In genomic region chr3:39272191-39272590, GRCh38 we compare ENCODE assay signal across 32 cellular contexts. TPM values are rescaled to one million over a fixed set of nuclear protein-coding genes. Genes with fewer than 3 reads are reported as not detected.
DNase-seq lines count a peak whose midpoint lies in the region; ATAC-seq and TF ChIP-seq lines count a peak whose summit lies in the region.
"Had no signal": no experiment of that assay in that cellular context is flagged by ENCODE, and none has a peak within 500 bp of the region (broad histone marks: within the 10 kb centered on the region; RNA-seq: fewer than 3 reads in every experiment).

No MANE protein-coding gene starts in this region.

- peak overlapping the region; percentile 94 to 100 (median 98) for H3K27ac Mint-ChIP-seq in immature natural killer cell
- H3K27ac Mint-ChIP-seq in stimulated activated naive B cell treated with anti-CD40 and anti-IgM and Interleukin-4, amounts not matched to agents 10 μg/mL and 1 μg/mL and 100 μg/mL, for 72 hours: no peak overlapping the region
- H3K27ac Mint-ChIP-seq in activated CD4-positive, alpha-beta memory T cell treated with anti-CD3 and anti-CD28 coated beads, Interleukin-2, amount 10 ng/mL, durations not matched to agents 7 days and 5 days: no peak overlapping the region
- H3K27ac Mint-ChIP-seq: activated CD4-positive, alpha-beta memory T cell treated with anti-CD3 and anti-CD28 coated beads for 36 hours; activated naive CD4-positive, alpha-beta T cell treated with anti-CD3 and anti-CD28 coated beads, Interleukin-2, amount 50 U/mL, for 72 hours; CD4-positive, CD25-positive, alpha-beta regulatory T cell; nephron had no signal

- H2BK15ac ChIP-seq in mesendoderm (replicated peaks; ENCODE audit: low read depth): no peak overlapping the region

- H3K36me3 ChIP-seq in OCI-LY3 (replicated peaks; ENCODE audit: low read depth, low read length): no peaks in the 10 kb centered on the region
- H3K36me3 ChIP-seq in mesendoderm (ENCODE audit: control insufficient read depth, insufficient read depth, low read length): no peaks in the 10 kb centered on the region
- H3K36me3 ChIP-seq: esophagus muscularis mucosa, gastrocnemius medialis, tibial artery, WERI-Rb-1 had no signal

- H3K79me2 ChIP-seq in OCI-LY3 (ENCODE audit: low read length) (no peaks in the 10 kb centered on the region), mesendoderm (ENCODE audit: control insufficient read depth, insufficient read depth, low read length) (no peaks in the 10 kb centered on the region)

- H4K20me1 ChIP-seq in OCI-LY3 (ENCODE audit: insufficient read depth, low read length): no peaks in the 10 kb centered on the region

- peak overlapping the region; percentile 82 to 99 (median 97) for H3K4me3 Mint-ChIP-seq in immature natural killer cell
- H3K4me3 Mint-ChIP-seq in stimulated activated naive B cell treated with anti-CD40 and anti-IgM and Interleukin-4, amounts not matched to agents 10 μg/mL and 1 μg/mL and 100 μg/mL, for 72 hours: no peak overlapping the region
- H3K4me3 Mint-ChIP-seq in activated CD4-positive, alpha-beta memory T cell treated with anti-CD3 and anti-CD28 coated beads, Interleukin-2, amount 10 ng/mL, durations not matched to agents 7 days and 5 days: no peak overlapping the region
- H3K4me3 Mint-ChIP-seq: activated CD4-positive, alpha-beta memory T cell treated with anti-CD3 and anti-CD28 coated beads for 36 hours; CD4-positive, CD25-positive, alpha-beta regulatory T cell; nephron; T-cell had no signal

- H2AFZ ChIP-seq in OCI-LY3 (ENCODE audit: low read depth, low read length): no peak overlapping the region

- H3K4ac ChIP-seq in mesendoderm (ENCODE audit: low read depth, low read length): no peak overlapping the region

- H3K23ac ChIP-seq in mesendoderm (ENCODE audit: low read length): no peak overlapping the region

- intact Hi-C loops in Right ventricle myocardium superior (cut with DNase I) (no loop called here), right cardiac atrium (cut with DNase I) (no loop called here)

- H3K9me3 ChIP-seq in right cardiac atrium (ENCODE audit: control insufficient read depth, low read length): no peaks in the 10 kb centered on the region
- H3K9me3 ChIP-seq in OCI-LY3 (ENCODE audit: insufficient read depth, low read length): no peaks in the 10 kb centered on the region
- H3K9me3 ChIP-seq: esophagus muscularis mucosa, gastrocnemius medialis, tibial artery had no signal

- ATAC-seq in Right ventricle myocardium superior (ENCODE audit: poor library complexity) (peak; percentile 48), right cardiac atrium (no peak)
- peak; percentile 53 to 57 for ATAC-seq in stimulated activated naive B cell treated with anti-CD40 and anti-IgM and Interleukin-4, amounts not matched to agents 10 μg/mL and 1 μg/mL and 100 μg/mL, for 72 hours (replicated peaks)
- ATAC-seq: activated naive CD4-positive, alpha-beta T cell treated with anti-CD3 and anti-CD28 coated beads, Interleukin-2, amount 50 U/mL, for 72 hours; T-cell had no signal

- H3K4me1 ChIP-seq in right cardiac atrium (ENCODE audit: control insufficient read depth, insufficient read depth, low read length): no peaks in the 10 kb centered on the region
- H3K4me1 ChIP-seq in OCI-LY3 (ENCODE audit: low read length): peaks cover 18% of the 10 kb centered on the region
- no peaks in the 10 kb centered on the region for H3K4me1 ChIP-seq in mesendoderm (ENCODE audit: control insufficient read depth, low read depth, low read length)
- H3K4me1 ChIP-seq: esophagus muscularis mucosa had no signal

- peaks cover 5 to 17% (median 15%) of the 10 kb centered on the region in 3 donors for H3K27me3 Mint-ChIP-seq in immature natural killer cell (ENCODE audit: low read depth in 3 of 3)
- H3K27me3 Mint-ChIP-seq in stimulated activated naive B cell treated with anti-CD40 and anti-IgM and Interleukin-4, amounts not matched to agents 10 μg/mL and 1 μg/mL and 100 μg/mL, for 72 hours: no peaks in the 10 kb centered on the region
- peaks cover 11% of the 10 kb centered on the region for H3K27me3 Mint-ChIP-seq in activated CD4-positive, alpha-beta memory T cell treated with anti-CD3 and anti-CD28 coated beads, Interleukin-2, amount 10 ng/mL, durations not matched to agents 7 days and 5 days
- H3K27me3 Mint-ChIP-seq: activated CD4-positive, alpha-beta memory T cell treated with anti-CD3 and anti-CD28 coated beads for 36 hours; CD4-positive, CD25-positive, alpha-beta regulatory T cell; T-cell had no signal

- H3K27ac ChIP-seq in right cardiac atrium (ENCODE audit: low read length): no peak overlapping the region
- no peak overlapping the region for H3K27ac ChIP-seq in OCI-LY3 (ENCODE audit: low read length)
- no peak overlapping the region for H3K27ac ChIP-seq in mesendoderm (ENCODE audit: low read depth, low read length)
- H3K27ac ChIP-seq: esophagus muscularis mucosa, gastrocnemius medialis, tibial artery, WERI-Rb-1 had no signal

- no peaks in the 10 kb centered on the region for H3K79me1 ChIP-seq in mesendoderm (ENCODE audit: low read length)

- H2BK5ac ChIP-seq in mesendoderm (ENCODE audit: low read length): no peak overlapping the region

- H3K9me3 Mint-ChIP-seq in immature natural killer cell: no peaks in the 10 kb centered on the region
- no peaks in the 10 kb centered on the region for H3K9me3 Mint-ChIP-seq in stimulated activated naive B cell treated with anti-CD40 and anti-IgM and Interleukin-4, amounts not matched to agents 10 μg/mL and 1 μg/mL and 100 μg/mL, for 72 hours
- no peaks in the 10 kb centered on the region for H3K9me3 Mint-ChIP-seq in activated CD4-positive, alpha-beta memory T cell treated with anti-CD3 and anti-CD28 coated beads, Interleukin-2, amount 10 ng/mL, durations not matched to agents 7 days and 5 days
- H3K9me3 Mint-ChIP-seq: activated CD4-positive, alpha-beta memory T cell treated with anti-CD3 and anti-CD28 coated beads for 36 hours; CD4-positive, CD25-positive, alpha-beta regulatory T cell; nephron; T-cell had no signal

- H3K4me2 ChIP-seq in OCI-LY3 (ENCODE audit: low read length) (peak overlapping the region; percentile 2; the same call in 1 of the 2 replicates), mesendoderm (ENCODE audit: low read length) (no peak overlapping the region)

- no peak overlapping the region for H2AK5ac ChIP-seq in mesendoderm (ENCODE audit: low read length)

- CTCF ChIA-PET in activated CD4-positive, alpha-beta memory T cell treated with anti-CD3 and anti-CD28 coated beads, Interleukin-2, amount 10 ng/mL, durations not matched to agents 7 days and 5 days (lab: Charles Lee): interaction anchor here (1.1 to 16.9 kb wide), 3 partner anchors 8 to 59 kb away, joined by 3 to 230 read pairs (median 5); partner anchors contain the start of gene CX3CR1

- no peak overlapping the region for H4K8ac ChIP-seq in mesendoderm (ENCODE audit: low read depth, low read length)

- H4K5ac ChIP-seq in mesendoderm (ENCODE audit: low read length): no peak overlapping the region

- TF ChIP-seq CTCF in OCI-LY3 (IDR thresholded peaks at IDR 0.05; ENCODE audit: low read depth, low read length): no peak

- no peak overlapping the region for H3K18ac ChIP-seq in mesendoderm (ENCODE audit: low read length)

- peaks cover 93 to 99% of the 10 kb centered on the region in 2 donors for H3K4me1 Mint-ChIP-seq in immature natural killer cell
- H3K4me1 Mint-ChIP-seq in stimulated activated naive B cell treated with anti-CD40 and anti-IgM and Interleukin-4, amounts not matched to agents 10 μg/mL and 1 μg/mL and 100 μg/mL, for 72 hours: peaks cover 32 to 57% of the 10 kb centered on the region in 2 donors
- H3K4me1 Mint-ChIP-seq in activated CD4-positive, alpha-beta memory T cell treated with anti-CD3 and anti-CD28 coated beads, Interleukin-2, amount 10 ng/mL, durations not matched to agents 7 days and 5 days: peaks cover 47% of the 10 kb centered on the region

- H3K36me3 Mint-ChIP-seq in immature natural killer cell: peaks cover 58 to 82% (median 78%) of the 10 kb centered on the region in 3 donors
- H3K36me3 Mint-ChIP-seq in stimulated activated naive B cell treated with anti-CD40 and anti-IgM and Interleukin-4, amounts not matched to agents 10 μg/mL and 1 μg/mL and 100 μg/mL, for 72 hours: no peaks in the 10 kb centered on the region
- peaks cover 8% of the 10 kb centered on the region for H3K36me3 Mint-ChIP-seq in activated CD4-positive, alpha-beta memory T cell treated with anti-CD3 and anti-CD28 coated beads, Interleukin-2, amount 10 ng/mL, durations not matched to agents 7 days and 5 days (ENCODE audit: low read depth)
- H3K36me3 Mint-ChIP-seq: activated CD4-positive, alpha-beta memory T cell treated with anti-CD3 and anti-CD28 coated beads for 36 hours; activated naive CD4-positive, alpha-beta T cell treated with anti-CD3 and anti-CD28 coated beads, Interleukin-2, amount 50 U/mL, for 72 hours; CD4-positive, CD25-positive, alpha-beta regulatory T cell; T-cell had no signal

- 58% methylated on average over 2 of the region's 2 CpGs for WGBS in right cardiac atrium
- no CpG with 5 or more reads among the region's 2 CpGs for WGBS in mesendoderm (ENCODE audit: extremely low coverage, insufficient coverage, low lambda C conversion rate)

- DNase-seq in Right ventricle myocardium superior (no peak), right cardiac atrium (no peak), immature natural killer cell (no peak), GM03348 (ENCODE audit: low spot score) (no peak), mesendoderm (no peak)
- DNase-seq in stimulated activated naive B cell treated with anti-CD40 and anti-IgM and Interleukin-4, amounts not matched to agents 10 μg/mL and 1 μg/mL and 100 μg/mL, for 72 hours: no peak
- no peak for DNase-seq in activated CD4-positive, alpha-beta memory T cell treated with anti-CD3 and anti-CD28 coated beads, Interleukin-2, amount 10 ng/mL, durations not matched to agents 7 days and 5 days
- DNase-seq: ACHN; activated CD4-positive, alpha-beta memory T cell treated with anti-CD3 and anti-CD28 coated beads for 36 hours; activated T-cell treated with anti-CD3 and anti-CD28 coated beads, Interleukin-2, amount 50 U/mL, for 1 hour; CD4-positive, CD25-positive, alpha-beta regulatory T cell; cerebellar nuclear complex; DMS153; effector CD8-positive, alpha-beta T cell; gastrocnemius medialis; GF-D8; hypothalamus; kidney; NCI-H1092; NCI-H2081 treated with DMSO at 0.1 percent for 48 hours; NCI-H510A; NK-92 treated with Interleukin-12 subunit alpha and Interleukin-12 subunit beta, amount 100 ng/mL, for 24 hours; posterior cingulate gyrus; stimulated activated naive CD4-positive, alpha-beta T cell treated with Interleukin-2 at 50 U/mL for 16 hours; T-cell; tibial artery; WERI-Rb-1 had no signal

- H3K9ac ChIP-seq in OCI-LY3 (ENCODE audit: low read length) (no peak overlapping the region), mesendoderm (ENCODE audit: low read length) (no peak overlapping the region)

- H3K27me3 ChIP-seq in right cardiac atrium (ENCODE audit: control insufficient read depth, insufficient read depth) (no peaks in the 10 kb centered on the region), OCI-LY3 (ENCODE audit: low read depth, low read length) (peaks cover 13% of the 10 kb centered on the region), mesendoderm (ENCODE audit: insufficient read depth, low read length, poor library complexity) (no peaks in the 10 kb centered on the region)
- H3K27me3 ChIP-seq: esophagus muscularis mucosa, gastrocnemius medialis, tibial artery had no signal

- POLR2A ChIA-PET in activated CD4-positive, alpha-beta memory T cell treated with anti-CD3 and anti-CD28 coated beads, Interleukin-2, amount 10 ng/mL, durations not matched to agents 7 days and 5 days (lab: Charles Lee): interaction anchor here (1.2 to 1.3 kb wide), 2 partner anchors 51 to 56 kb away, joined by 3 read pairs; no protein-coding TSS in a partner anchor

- no peak overlapping the region for H3K56ac ChIP-seq in mesendoderm (ENCODE audit: low read length)

- H2BK120ac ChIP-seq in mesendoderm (ENCODE audit: low read depth, low read length): no peak overlapping the region

- H3K4me3 ChIP-seq in right cardiac atrium (ENCODE audit: low read length): no peak overlapping the region
- H3K4me3 ChIP-seq in OCI-LY3 (ENCODE audit: low read length): no peak overlapping the region
- H3K4me3 ChIP-seq in mesendoderm (ENCODE audit: low read length): no peak overlapping the region
- H3K4me3 ChIP-seq: esophagus muscularis mucosa, gastrocnemius medialis, tibial artery had no signal

RNA-seq across cellular contexts. Expression of gene CX3CR1, which starts 7.6 kb away (rescaled TPM):
- total RNA-seq in Right ventricle myocardium superior: 1.5 TPM
- total RNA-seq in right cardiac atrium: 1 to 10 TPM in 1 of 4 donors, under 1 TPM in 3; 0.19 to 1.0 (median 0.85) TPM
- 0.20 TPM for polyA plus RNA-seq in right cardiac atrium
- polyA plus RNA-seq in immature natural killer cell: 1,000 to 10,000 TPM in 1 of 3 donors, 100 to 1,000 TPM in 2; 338 to 1,281 (median 522) TPM
- total RNA-seq in activated CD4-positive, alpha-beta memory T cell treated with anti-CD3 and anti-CD28 coated beads, Interleukin-2, amount 10 ng/mL, durations not matched to agents 7 days and 5 days: 1 to 10 TPM; 5.5 to 6.2 TPM
- polyA plus RNA-seq in mesendoderm (2013, experiment 1 of 2): 0.04 TPM
- polyA plus RNA-seq in mesendoderm (2013, experiment 2 of 2): 0.01 TPM

RNA-seq across cellular contexts. Expression of gene CCR8, which starts 57.3 kb away (rescaled TPM):
- total RNA-seq in Right ventricle myocardium superior (not detected), right cardiac atrium (not detected)
- polyA plus RNA-seq in right cardiac atrium (not detected), immature natural killer cell (1 to 10 TPM in 2 of 3 donors, not detected in 1; 1.1 TPM)
- 1 to 10 TPM; 7.6 to 7.9 TPM for total RNA-seq in activated CD4-positive, alpha-beta memory T cell treated with anti-CD3 and anti-CD28 coated beads, Interleukin-2, amount 10 ng/mL, durations not matched to agents 7 days and 5 days
- polyA plus RNA-seq in mesendoderm (2013, experiment 1 of 2): not detected
- polyA plus RNA-seq in mesendoderm (2013, experiment 2 of 2): not detected
- total RNA-seq: esophagus muscularis mucosa, gastrocnemius medialis, mesenteric fat pad had no signal

Comparison
In these comparisons a context has a peak if more than half of its experiments do, and no peak if none do; other contexts are left out.
1. ATAC-seq: peak in Right ventricle myocardium superior (single experiment) and stimulated activated naive B cell treated with anti-CD40 and anti-IgM and Interleukin-4, amounts not matched to agents 10 μg/mL and 1 μg/mL and 100 μg/mL, for 72 hours (2 of 2); none in right cardiac atrium (0 of 2).
2. H3K27ac Mint-ChIP-seq: peak in immature natural killer cell (6 of 6); none in stimulated activated naive B cell treated with anti-CD40 and anti-IgM and Interleukin-4, amounts not matched to agents 10 μg/mL and 1 μg/mL and 100 μg/mL, for 72 hours (single experiment) and activated CD4-positive, alpha-beta memory T cell treated with anti-CD3 and anti-CD28 coated beads, Interleukin-2, amount 10 ng/mL, durations not matched to agents 7 days and 5 days (single experiment).
3. H3K4me3 Mint-ChIP-seq: peak in immature natural killer cell (5 of 5); none in stimulated activated naive B cell treated with anti-CD40 and anti-IgM and Interleukin-4, amounts not matched to agents 10 μg/mL and 1 μg/mL and 100 μg/mL, for 72 hours (0 of 2) and activated CD4-positive, alpha-beta memory T cell treated with anti-CD3 and anti-CD28 coated beads, Interleukin-2, amount 10 ng/mL, durations not matched to agents 7 days and 5 days (single experiment).